In genomic region chr22:35601743-35602633, GRCh38 we compare ENCODE assay signal across 10 cellular contexts. TPM values are rescaled to one million over a fixed set of nuclear protein-coding genes. Genes with fewer than 3 reads are reported as not detected.
A peak's percentile ranks its signal among the peaks of the same experiment; 100 is the strongest.
DNase-seq lines count a peak whose midpoint lies in the region; ATAC-seq and TF ChIP-seq lines count a peak whose summit lies in the region.
"Had no signal": no experiment of that assay in that cellular context is flagged by ENCODE, and none has a peak within 500 bp of the region (broad histone marks: within the 10 kb centered on the region; RNA-seq: fewer than 3 reads in every experiment).

No MANE protein-coding gene starts in this region.

- no peaks in the 10 kb centered on the region for H3K27me3 ChIP-seq in right lobe of liver
- H3K27me3 ChIP-seq: tibial nerve had no signal

- H3K4me3 Mint-ChIP-seq in CD14-positive monocyte (peak overlapping the region; percentile 20 to 39), mesothelial cell of epicardium (no peak overlapping the region)

- no peaks in the 10 kb centered on the region for H3K36me3 Mint-ChIP-seq in CD14-positive monocyte
- no peaks in the 10 kb centered on the region for H3K36me3 Mint-ChIP-seq in mesothelial cell of epicardium

- no peak overlapping the region for H3K4me3 ChIP-seq in right lobe of liver
- H3K4me3 ChIP-seq: tibial nerve had no signal

- peak in 3 of 4 donors; percentile 21 to 50 (median 43) for ATAC-seq in right lobe of liver

- no peaks in the 10 kb centered on the region for H3K9me3 Mint-ChIP-seq in CD14-positive monocyte
- H3K9me3 Mint-ChIP-seq in mesothelial cell of epicardium = no peaks in the 10 kb centered on the region

- H3K27ac ChIP-seq in right lobe of liver = no peak overlapping the region
- H3K27ac ChIP-seq: tibial nerve had no signal

- TF ChIP-seq CTCF in CD14-positive monocyte (IDR thresholded peaks at IDR 0.05) = no peak
- no peak for TF ChIP-seq CTCF in right lobe of liver (IDR thresholded peaks at IDR 0.05)
- no peak for TF ChIP-seq CTCF in mesothelial cell of epicardium (IDR thresholded peaks at IDR 0.05; ENCODE audit: unreplicated experiment)

- H3K9me3 ChIP-seq in right lobe of liver = no peaks in the 10 kb centered on the region
- H3K9me3 ChIP-seq: tibial nerve had no signal

- TF ChIP-seq RAD21 in Ishikawa (IDR thresholded peaks at IDR 0.05; ENCODE audit: low read depth) = no peak

- peaks cover 0 to 5% (median 1%) of the 10 kb centered on the region in 4 donors for H3K4me1 ChIP-seq in right lobe of liver
- H3K4me1 ChIP-seq: tibial nerve had no signal

- TF ChIP-seq POLR2A in right lobe of liver (IDR thresholded peaks at IDR 0.05) = no peak

- no peaks in the 10 kb centered on the region for H3K36me3 ChIP-seq in right lobe of liver
- H3K36me3 ChIP-seq: tibial nerve had no signal

- 57% methylated on average over 8 of the region's 11 CpGs for WGBS in right lobe of liver (ENCODE audit: insufficient coverage, low coverage, low lambda C conversion rate, missing lambda C conversion rate)

- peaks cover 8 to 12% (median 9%) of the 10 kb centered on the region in 3 donors for H3K27me3 Mint-ChIP-seq in CD14-positive monocyte (ENCODE audit: low read depth in 3 of 3)
- H3K27me3 Mint-ChIP-seq in mesothelial cell of epicardium (ENCODE audit: low read depth) = no peaks in the 10 kb centered on the region

- DNase-seq in CD14-positive monocyte (ENCODE audit: low spot score) (peak; percentile 93), amniotic stem cell (lab: John Stamatoyannopoulos, UW) (peak; percentile 8), right lobe of liver (no peak), NCI-H187 (lab: John Stamatoyannopoulos, UW) (no peak), NCI-H1092 treated with DMSO at 0.1 percent for 48 hours (lab: John Stamatoyannopoulos, UW) (no peak), mesothelial cell of epicardium (ENCODE audit: low spot score in 2 of 2, unreplicated experiment in 2 of 2) (no peak), GM19238 (ENCODE audit: insufficient read length, low spot score) (no peak)
- DNase-seq: GOT3 had no signal

- intact Hi-C loops in CD14-positive monocyte (cut with micrococcal nuclease) (loop anchor here in 1 of 2 donors (2.0 to 5.0 kb wide), 2 partner anchors 13 to 250 kb away; no protein-coding TSS in a partner anchor), right lobe of liver (cut with DNase I) (no loop called here)

- H3K4me1 Mint-ChIP-seq in CD14-positive monocyte = peaks cover 30% of the 10 kb centered on the region
- H3K4me1 Mint-ChIP-seq in mesothelial cell of epicardium = peaks cover 17% of the 10 kb centered on the region

- no peak for TF ChIP-seq EP300 in Ishikawa (IDR thresholded peaks at IDR 0.05; ENCODE audit: borderline replicate concordance)

- H3K27ac Mint-ChIP-seq in CD14-positive monocyte (no peak overlapping the region), mesothelial cell of epicardium (no peak overlapping the region)

TF ChIP-seq in Ishikawa, 13 proteins besides CTCF, POLR2A, EP300 and RAD21:
- TF ChIP-seq FOXM1 (IDR thresholded peaks at IDR 0.05; ENCODE audit: borderline replicate concordance, low read depth) (no peak), TCF12 (IDR thresholded peaks at IDR 0.05; ENCODE audit: low read depth) (no peak), TEAD4 (IDR thresholded peaks at IDR 0.05) (peak; percentile 19; the same call in 1 of the 2 replicates), CEBPB (IDR thresholded peaks at IDR 0.05) (peak; percentile 13; the same call in 1 of the 2 replicates), ZBTB7A (IDR thresholded peaks at IDR 0.05; ENCODE audit: low read depth) (no peak), NFIC (IDR thresholded peaks at IDR 0.05) (peak; percentile 54)

RNA-seq across cellular contexts. Expression of gene MB, which starts 15.1 kb away (rescaled TPM):
- polyA plus RNA-seq in CD14-positive monocyte = not detected
- total RNA-seq in right lobe of liver (10 to 100 TPM in 1 of 6 experiments, 1 to 10 TPM in 3, under 1 TPM in 2; 0.61 to 10.2 (median 1.3) TPM), mesothelial cell of epicardium (not detected in 3 replicates)
- total RNA-seq: tibial nerve had no signal

RNA-seq across cellular contexts. Expression of gene APOL6, which starts 46.3 kb away (rescaled TPM):
- 10 to 100 TPM in 1 of 2 donors, 1 to 10 TPM in 1; 7.6 to 13.6 TPM for polyA plus RNA-seq in CD14-positive monocyte
- total RNA-seq in right lobe of liver (10 to 100 TPM; 33.5 to 42.7 (median 39.6) TPM), mesothelial cell of epicardium (1.1 to 1.2 TPM (median 1.2 TPM) in 3 replicates)

Comparison
In these comparisons a context has a peak if more than half of its experiments do, and no peak if none do; other contexts are left out.
1. DNase-seq: peak in CD14-positive monocyte (single experiment) and amniotic stem cell (single experiment); none in right lobe of liver (0 of 3), NCI-H187 (0 of 2), NCI-H1092 treated with DMSO at 0.1 percent for 48 hours (single experiment), mesothelial cell of epicardium (0 of 2) and GM19238 (single experiment).
2. RNA of gene APOL6, which starts 46.3 kb away (total RNA-seq): 33.5 to 42.7 TPM in right lobe of liver; 1.1 to 1.2 TPM in mesothelial cell of epicardium; every median in the first group is over 10 times any median in the second.